In the genomic region with DNA sequence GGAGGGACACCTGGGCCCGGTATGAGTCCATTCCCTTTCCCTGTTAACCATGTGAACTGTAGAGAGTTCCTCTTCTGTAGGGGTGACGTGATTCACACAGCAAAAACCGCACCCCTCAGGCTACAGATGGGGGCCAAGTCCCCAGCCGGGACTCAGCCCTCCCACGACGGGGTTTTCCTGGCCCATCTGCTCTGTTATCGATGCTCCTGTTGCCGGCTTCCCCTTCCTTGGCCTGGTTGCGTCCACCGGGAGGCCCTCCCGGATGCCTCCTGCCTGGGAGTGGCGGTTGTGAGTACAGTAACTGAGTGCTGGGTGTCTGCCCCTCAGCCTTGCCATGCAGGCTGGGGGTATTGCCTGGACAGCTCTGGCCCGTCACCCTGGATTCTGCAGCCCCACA, we compare ENCODE assay signal across 9 cellular contexts. TPM values are rescaled to one million over a fixed set of nuclear protein-coding genes. Genes with fewer than 3 reads are reported as not detected.
DNase-seq lines count a peak whose midpoint lies in the region; ATAC-seq, FAIRE-seq and TF ChIP-seq lines count a peak whose summit lies in the region.
"Had no signal": no experiment of that assay in that cellular context is flagged by ENCODE, and none has a peak within 500 bp of the region (broad histone marks: within the 10 kb centered on the region; RNA-seq: fewer than 3 reads in every experiment).

No MANE protein-coding gene starts in this region.

- peak overlapping the region; percentile 72 for H3K4me3 Mint-ChIP-seq in activated naive CD8-positive, alpha-beta T cell treated with anti-CD3 and anti-CD28 coated beads for 36 hours

- H3K4me1 ChIP-seq in keratinocyte (ENCODE audit: control insufficient read depth, extremely low read depth, insufficient read depth, low read length), result peaks cover 29% of the 10 kb centered on the region

- DNase-seq in HFF-Myc (ENCODE audit: extremely low read depth, low read depth) (no peak), NOMO-1 (lab: John Stamatoyannopoulos, UW; ENCODE audit: unreplicated experiment in 2 of 2) (peak; percentile 50 to 60), keratinocyte (ENCODE audit: low read depth, low spot score) (no peak), NCI-H774 (lab: John Stamatoyannopoulos, UW) (no peak), GDM1 (lab: John Stamatoyannopoulos, UW) (no peak)
- peak; percentile 62 for DNase-seq in activated naive CD8-positive, alpha-beta T cell treated with anti-CD3 and anti-CD28 coated beads for 36 hours
- DNase-seq in stimulated activated CD4-positive, alpha-beta T cell treated with anti-CD3 and anti-CD28 coated beads, TNF-alpha, amount 100 ng/mL, for 48 hours (ENCODE audit: low read depth in 3 of 3), result peak; percentile 17 to 39 (median 18)

- peaks cover 37% of the 10 kb centered on the region for H3K79me2 ChIP-seq in keratinocyte (ENCODE audit: control insufficient read depth, insufficient read depth, low read length)

- H4K20me1 ChIP-seq in keratinocyte (ENCODE audit: control insufficient read depth, extremely low read depth, insufficient read depth, low read length), result peaks cover 29% of the 10 kb centered on the region

- FAIRE-seq in keratinocyte (lab: Jason Lieb, UNC), result peak; percentile 13
- FAIRE-seq: colon had no signal

- no peaks in the 10 kb centered on the region for H3K9me1 ChIP-seq in keratinocyte (ENCODE audit: control insufficient read depth, extremely low read depth, insufficient read depth, low read length)

- peak overlapping the region; percentile 40 for H3K4me3 ChIP-seq in HFF-Myc (replicated peaks; ENCODE audit: low read depth, low read length)
- H3K4me3 ChIP-seq in keratinocyte (ENCODE audit: control insufficient read depth in 2 of 3, extremely low read depth in 1 of 3, insufficient read depth in 2 of 3, low read depth in 1 of 3, low read length in 3 of 3), result peak overlapping the region; percentile 38 to 73 (median 52)

- no peaks in the 10 kb centered on the region for H3K9me3 ChIP-seq in keratinocyte (ENCODE audit: control insufficient read depth, low read depth, low read length)

- no peak for TF ChIP-seq CTCF in HFF-Myc (IDR thresholded peaks at IDR 0.05; ENCODE audit: low read depth, low read length, missing control alignments)
- no peak for TF ChIP-seq CTCF in keratinocyte (optimal IDR thresholded peaks at IDR 0.05 in 1 of 3, IDR thresholded peaks at IDR 0.05 in 1 of 3, conservative IDR thresholded peaks at IDR 0.05 in 1 of 3; ENCODE audit: extremely low read depth in 1 of 3, insufficient read depth in 2 of 3, low read length in 3 of 3)

- H2AFZ ChIP-seq in keratinocyte (ENCODE audit: control insufficient read depth, low read length), result peak overlapping the region; percentile 93

- peak overlapping the region; percentile 81 for H3K9ac ChIP-seq in keratinocyte (ENCODE audit: control insufficient read depth, extremely low read depth, insufficient read depth, low read length)

- ATAC-seq in GM18502 (IDR thresholded peaks at IDR 0.05; ENCODE audit: poor library complexity, unreplicated experiment), result peak; percentile 42

- H3K9me3 Mint-ChIP-seq in activated naive CD8-positive, alpha-beta T cell treated with anti-CD3 and anti-CD28 coated beads for 36 hours, result no peaks in the 10 kb centered on the region

- peaks cover 19% of the 10 kb centered on the region for H3K4me1 Mint-ChIP-seq in activated naive CD8-positive, alpha-beta T cell treated with anti-CD3 and anti-CD28 coated beads for 36 hours

- H3K36me3 ChIP-seq in keratinocyte (ENCODE audit: control insufficient read depth in 2 of 2, extremely low read depth in 1 of 2, insufficient read depth in 2 of 2, low read length in 2 of 2), result peaks cover 1 to 6% of the 10 kb centered on the region in 2 experiments

- H3K27ac Mint-ChIP-seq in activated naive CD8-positive, alpha-beta T cell treated with anti-CD3 and anti-CD28 coated beads for 36 hours, result peak overlapping the region; percentile 81

- dilution Hi-C loops in keratinocyte (cut with MboI; ENCODE audit: extremely low pct_ligation_motif_present, low sequenced_read_pairs), result no loop called here

- H3K4me2 ChIP-seq in keratinocyte (ENCODE audit: control insufficient read depth, extremely low read depth, insufficient read depth, low read depth, low read length), result peak overlapping the region; percentile 89

- H3K27me3 ChIP-seq in keratinocyte (ENCODE audit: control insufficient read depth, extremely low read depth, insufficient read depth, low read length), result no peaks in the 10 kb centered on the region

- peaks cover 13% of the 10 kb centered on the region for H3K27me3 Mint-ChIP-seq in activated naive CD8-positive, alpha-beta T cell treated with anti-CD3 and anti-CD28 coated beads for 36 hours

- peak overlapping the region; percentile 87 for H3K27ac ChIP-seq in keratinocyte (ENCODE audit: control insufficient read depth, insufficient read depth, low read length)

- no peaks in the 10 kb centered on the region for H3K36me3 Mint-ChIP-seq in activated naive CD8-positive, alpha-beta T cell treated with anti-CD3 and anti-CD28 coated beads for 36 hours

RNA-seq across cellular contexts. Expression of gene PLXNA1, which starts 0.8 kb away (rescaled TPM):
- total RNA-seq in activated naive CD8-positive, alpha-beta T cell treated with anti-CD3 and anti-CD28 coated beads for 36 hours, result 1 to 10 TPM; 6.6 to 7.5 TPM
- 38.4 to 61.2 TPM (median 55.7 TPM) in 3 replicates for polyA plus RNA-seq in keratinocyte
- polyA plus RNA-seq in keratinocyte (2011; ENCODE audit: low read depth), result 19.4 TPM
- 12.7 and 21.0 TPM in 2 replicates for polyA plus RNA-seq in keratinocyte (2011; cell fraction: cytosol; rRNA removed)
- polyA plus RNA-seq in keratinocyte (2011; cell fraction: nucleus; rRNA removed), result 125 and 160 TPM in 2 replicates
- polyA plus RNA-seq in keratinocyte (2012; ENCODE audit: low replicate concordance), result 14.8 and 74.0 TPM in 2 replicates
- polyA minus RNA-seq in keratinocyte, result 150 to 269 TPM (median 153 TPM) in 3 replicates
- 70.6 TPM for polyA minus RNA-seq in keratinocyte (2011; cell fraction: cytosol; rRNA and poly(A)+ RNA removed)
- polyA minus RNA-seq in keratinocyte (2011; cell fraction: nucleus; rRNA and poly(A)+ RNA removed), result 237 and 238 TPM in 2 replicates

Comparison
In these comparisons a context has a peak if more than half of its experiments do, and no peak if none do; other contexts are left out.
1. DNase-seq: peak in NOMO-1 (2 of 2), activated naive CD8-positive, alpha-beta T cell treated with anti-CD3 and anti-CD28 coated beads for 36 hours (single experiment) and stimulated activated CD4-positive, alpha-beta T cell treated with anti-CD3 and anti-CD28 coated beads, TNF-alpha, amount 100 ng/mL, for 48 hours (3 of 3); none in HFF-Myc (single experiment), keratinocyte (single experiment), NCI-H774 (single experiment) and GDM1 (single experiment).